In genomic region chr6:71099649-71100048, GRCh38 we compare ENCODE assay signal across 17 cellular contexts.
"Had no signal": no experiment of that assay in that cellular context is flagged by ENCODE, and none has a peak within 500 bp of the region (broad histone marks: within the 10 kb centered on the region; RNA-seq: fewer than 3 reads in every experiment).

No MANE protein-coding gene starts in this region.

- H3K4me3 ChIP-seq: stomach, suprapubic skin, testis, thoracic aorta, thyroid gland, tibial artery, tibial nerve, transverse colon, upper lobe of left lung, upper lobe of right lung, uterus, vagina had no signal

- H3K27ac ChIP-seq: stomach, suprapubic skin, testis, thoracic aorta, thyroid gland, tibial artery, tibial nerve, transverse colon, upper lobe of left lung, upper lobe of right lung, uterus, vagina had no signal

- H3K4me1 ChIP-seq: stomach, suprapubic skin, testis, thyroid gland, tibial artery, tibial nerve, transverse colon, upper lobe of left lung, upper lobe of right lung, uterus, vagina had no signal

- H3K9me3 ChIP-seq: testis, thyroid gland, upper lobe of right lung, vagina had no signal

- H3K36me3 ChIP-seq: stomach, suprapubic skin, thoracic aorta, thyroid gland, tibial artery, tibial nerve, transverse colon, upper lobe of left lung, upper lobe of right lung, uterus, vagina had no signal

- ATAC-seq: stimulated activated effector memory CD8-positive, alpha-beta T cell treated with anti-CD3 and anti-CD28 coated beads, Interleukin-12 subunit alpha, Interleukin-12 subunit beta, amount 100 ng/mL, for 72 hours; stimulated activated memory B cell treated with anti-CD40 and anti-IgM and Interleukin-4, amounts not matched to agents 10 μg/mL and 1 μg/mL and 100 μg/mL, for 72 hours; stimulated activated naive B cell treated with anti-CD40 and anti-IgM and Interleukin-4, amounts not matched to agents 10 μg/mL and 1 μg/mL and 100 μg/mL, for 72 hours; stimulated activated naive CD8-positive, alpha-beta T cell treated with anti-CD3 and anti-CD28 coated beads, Interleukin-15, amount 100 ng/mL, for 72 hours; stimulated activated naive CD8-positive, alpha-beta T cell treated with anti-CD3 and anti-CD28 coated beads, Interleukin-15, Interleukin-2, amounts not matched to agents 100 U/mL and 50 U/mL, for 24 hours; upper lobe of right lung had no signal
